11 cellular contexts compared by ENCODE assay signal in genomic region chr19:55112781-55113569, GRCh38. TPM values are rescaled to one million over a fixed set of nuclear protein-coding genes. Genes with fewer than 3 reads are reported as not detected.
A peak's percentile ranks its signal among the peaks of the same experiment; 100 is the strongest.
DNase-seq lines count a peak whose midpoint lies in the region; ATAC-seq and TF ChIP-seq lines count a peak whose summit lies in the region.
"Had no signal": no experiment of that assay in that cellular context is flagged by ENCODE, and none has a peak within 500 bp of the region (broad histone marks: within the 10 kb centered on the region; RNA-seq: fewer than 3 reads in every experiment).

No MANE protein-coding gene starts in this region.

- H3K9me3 ChIP-seq in lung (ENCODE audit: control insufficient read depth in 2 of 2, insufficient read depth in 1 of 2, low read length in 1 of 2) (no peaks in the 10 kb centered on the region), thoracic aorta (no peaks in the 10 kb centered on the region)

- H3K27ac Mint-ChIP-seq in chondrocyte (ENCODE audit: unreplicated experiment), result peak overlapping the region; percentile 88
- H3K27ac Mint-ChIP-seq: activated T-cell treated with anti-CD3 and anti-CD28 coated beads, Interleukin-2, amount 50 U/mL, for 72 hours had no signal

- WGBS in lung, 2 donors, result 72 to 78% methylated on average over 23 of the region's 23 CpGs

- H3K27ac ChIP-seq in lung (ENCODE audit: low read depth in 1 of 2, low read length in 1 of 2) (peak overlapping the region; percentile 78 to 93), thoracic aorta (peak overlapping the region; percentile 79 to 92)
- H3K27ac ChIP-seq: SK-N-MC had no signal

- H3K4me1 ChIP-seq in lung (ENCODE audit: control insufficient read depth in 2 of 2, insufficient read depth in 2 of 2, low read length in 2 of 2), result peaks cover 13 to 19% of the 10 kb centered on the region in 2 donors
- H3K4me1 ChIP-seq in thoracic aorta (ENCODE audit: control insufficient read depth in 1 of 2, low read depth in 2 of 2), result peaks cover 26 to 48% of the 10 kb centered on the region in 2 donors

- H3K36me3 Mint-ChIP-seq in chondrocyte (ENCODE audit: low read depth), result peaks cover 4% of the 10 kb centered on the region

- H3K27me3 Mint-ChIP-seq in chondrocyte (ENCODE audit: low read depth), result no peaks in the 10 kb centered on the region

- H3K27me3 ChIP-seq in lung (ENCODE audit: control insufficient read depth, insufficient read depth), result no peaks in the 10 kb centered on the region
- no peaks in the 10 kb centered on the region for H3K27me3 ChIP-seq in thoracic aorta (replicated peaks; ENCODE audit: insufficient read depth)

- no peak for TF ChIP-seq CTCF in HFF-Myc (IDR thresholded peaks at IDR 0.05; ENCODE audit: low read depth, low read length, missing control alignments)
- peak; percentile 18 for TF ChIP-seq CTCF in chondrocyte (IDR thresholded peaks at IDR 0.05)
- no peak for TF ChIP-seq CTCF in lung (IDR thresholded peaks at IDR 0.05; ENCODE audit: control extremely low read depth, extremely low read depth)
- TF ChIP-seq CTCF in thoracic aorta (IDR thresholded peaks at IDR 0.05), result no peak

- peaks cover 40% of the 10 kb centered on the region for H3K4me1 Mint-ChIP-seq in chondrocyte (ENCODE audit: low read depth)

- H3K4me3 ChIP-seq in HFF-Myc (replicated peaks; ENCODE audit: low read depth, low read length) (peak overlapping the region; percentile 7; the same call in 1 of the 2 replicates), lung (no peak overlapping the region), thoracic aorta (peak overlapping the region; percentile 50)
- H3K4me3 ChIP-seq: SK-N-MC had no signal

- DNase-seq in HFF-Myc (ENCODE audit: extremely low read depth, low read depth) (no peak), chondrocyte (ENCODE audit: low spot score) (no peak), lung (ENCODE audit: low spot score) (no peak), thoracic aorta (ENCODE audit: low spot score) (no peak), foreskin melanocyte (no peak), COLO668 (lab: John Stamatoyannopoulos, UW; ENCODE audit: unreplicated experiment) (no peak)
- DNase-seq: activated T-cell treated with anti-CD3 and anti-CD28 coated beads, Interleukin-2, amount 50 U/mL, for 72 hours; NCI-H1092 had no signal

- no peak overlapping the region for H3K4me3 Mint-ChIP-seq in chondrocyte (ENCODE audit: unreplicated experiment)
- H3K4me3 Mint-ChIP-seq: activated T-cell treated with anti-CD3 and anti-CD28 coated beads, Interleukin-2, amount 50 U/mL, for 72 hours had no signal

- peaks cover 0 to 22% of the 10 kb centered on the region in 2 donors for H3K36me3 ChIP-seq in lung (ENCODE audit: control insufficient read depth in 2 of 2, insufficient read depth in 2 of 2, low read length in 2 of 2)
- peaks cover 2% of the 10 kb centered on the region for H3K36me3 ChIP-seq in thoracic aorta

- ATAC-seq in lung (ENCODE audit: insufficient read depth, low FRiP score) (no peak), thoracic aorta (ENCODE audit: insufficient number of reproducible peaks, low FRiP score, low read depth) (no peak), HG03045 (IDR thresholded peaks at IDR 0.05; ENCODE audit: unreplicated experiment) (no peak), HG02623 (IDR thresholded peaks at IDR 0.05; ENCODE audit: unreplicated experiment) (no peak)
- ATAC-seq: activated T-cell treated with anti-CD3 and anti-CD28 coated beads, Interleukin-2, amount 50 U/mL, for 72 hours had no signal

- no peaks in the 10 kb centered on the region for H3K9me3 Mint-ChIP-seq in chondrocyte (ENCODE audit: low read depth)
- H3K9me3 Mint-ChIP-seq: activated T-cell treated with anti-CD3 and anti-CD28 coated beads, Interleukin-2, amount 50 U/mL, for 72 hours had no signal

RNA-seq across cellular contexts. Expression of gene PPP1R12C, which starts 4.5 kb away (rescaled TPM):
- 86.1 to 111 TPM (median 103 TPM) in 3 replicates for total RNA-seq in chondrocyte
- 100 to 1,000 TPM in 1 of 2 donors, 10 to 100 TPM in 1; 47.4 to 163 TPM for total RNA-seq in lung
- polyA plus RNA-seq in lung, result 100 to 1,000 TPM; 108 to 114 TPM
- 100 to 1,000 TPM; 194 to 250 TPM for total RNA-seq in thoracic aorta

RNA-seq across cellular contexts. Expression of gene TNNT1, which starts 36.0 kb away (rescaled TPM):
- 0.62 TPM in 1 of 3 replicates, not detected in the others for total RNA-seq in chondrocyte
- 1 to 10 TPM; 1.5 to 4.1 TPM for total RNA-seq in lung
- polyA plus RNA-seq in lung, result 1 to 10 TPM; 1.2 to 5.2 TPM
- total RNA-seq in thoracic aorta, result not detected

RNA-seq across cellular contexts. Expression of gene EPS8L1, which starts 37.3 kb away (rescaled TPM):
- total RNA-seq in chondrocyte, result 4.1 to 7.9 TPM (median 6.8 TPM) in 3 replicates
- 10 to 100 TPM; 19.5 to 49.0 TPM for total RNA-seq in lung
- 10 to 100 TPM; 24.6 to 61.8 TPM for polyA plus RNA-seq in lung
- total RNA-seq in thoracic aorta, result 10 to 100 TPM in 1 of 2 donors, 1 to 10 TPM in 1; 5.4 to 16.3 TPM

RNA-seq across cellular contexts. Expression of gene TNNI3, which starts 44.6 kb away (rescaled TPM):
- total RNA-seq in chondrocyte, result not detected in 3 replicates
- total RNA-seq in lung, result 1 to 10 TPM; 4.4 to 4.8 TPM
- polyA plus RNA-seq in lung, result 1 to 10 TPM; 1.2 to 2.2 TPM
- total RNA-seq in thoracic aorta, result not detected

RNA-seq across cellular contexts. Expression of gene RDH13, which starts 50.0 kb away (rescaled TPM):
- total RNA-seq in chondrocyte, result 9.7 to 13.7 TPM (median 11.1 TPM) in 3 replicates
- total RNA-seq in lung, result 10 to 100 TPM; 17.5 to 30.5 TPM
- 10 to 100 TPM in 1 of 2 donors, 1 to 10 TPM in 1; 9.2 to 19.7 TPM for polyA plus RNA-seq in lung
- total RNA-seq in thoracic aorta, result 10 to 100 TPM; 22.2 to 23.6 TPM
